Comparison of ENCODE assay signal across 28 cellular contexts in genomic region chr10:110558034-110558433, GRCh38.
"Had no signal": no experiment of that assay in that cellular context is flagged by ENCODE, and none has a peak within 500 bp of the region (broad histone marks: within the 10 kb centered on the region; RNA-seq: fewer than 3 reads in every experiment).

No MANE protein-coding gene starts in this region.

- H3K9me3 Mint-ChIP-seq: activated CD4-positive, alpha-beta memory T cell treated with anti-CD3 and anti-CD28 coated beads for 36 hours; activated CD4-positive, alpha-beta T cell treated with anti-CD3 and anti-CD28 coated beads, Interleukin-2, amount 10 ng/mL, durations not matched to agents 24 days and 14 days; activated naive CD4-positive, alpha-beta T cell treated with anti-CD3 and anti-CD28 coated beads, Interleukin-2, amount 10 ng/mL, durations not matched to agents 7 days and 5 days; activated naive CD8-positive, alpha-beta T cell treated with anti-CD3 and anti-CD28 coated beads, Interleukin-2, amount 10 ng/mL, durations not matched to agents 7 days and 5 days; naive B cell; nephron progenitor cell; T-helper 1 cell treated with Interleukin-12 subunit alpha and Interleukin-12 subunit beta and Interleukin-4 antibody, amounts not matched to agents 30 μg/mL and 1 μg/mL, for 36 hours; type B pancreatic cell had no signal

- H3K36me3 Mint-ChIP-seq: activated CD4-positive, alpha-beta memory T cell treated with anti-CD3 and anti-CD28 coated beads for 36 hours; activated naive CD4-positive, alpha-beta T cell treated with anti-CD3 and anti-CD28 coated beads, Interleukin-2, amount 10 ng/mL, durations not matched to agents 7 days and 5 days; mesothelial cell of epicardium; naive B cell; type B pancreatic cell had no signal

- H3K27me3 ChIP-seq: vagina had no signal

- H3K36me3 ChIP-seq: spleen, thoracic aorta, vagina, WERI-Rb-1 had no signal

- H2AFZ ChIP-seq: parathyroid adenoma had no signal

- H3K27ac Mint-ChIP-seq: activated CD4-positive, alpha-beta memory T cell treated with anti-CD3 and anti-CD28 coated beads for 36 hours; activated CD4-positive, alpha-beta T cell treated with anti-CD3 and anti-CD28 coated beads, Interleukin-2, amount 10 ng/mL, durations not matched to agents 24 days and 14 days; activated naive CD4-positive, alpha-beta T cell treated with anti-CD3 and anti-CD28 coated beads, Interleukin-2, amount 10 ng/mL, durations not matched to agents 7 days and 5 days; activated naive CD8-positive, alpha-beta T cell treated with anti-CD3 and anti-CD28 coated beads, Interleukin-2, amount 10 ng/mL, durations not matched to agents 7 days and 5 days; mesothelial cell of epicardium; naive B cell; nephron progenitor cell; stimulated activated naive CD8-positive, alpha-beta T cell treated with anti-CD3 and anti-CD28 coated beads, Interleukin-15, Interleukin-2, amounts not matched to agents 100 ng/mL and 50 ng/mL, for 24 hours; T-helper 1 cell treated with Interleukin-12 subunit alpha and Interleukin-12 subunit beta and Interleukin-4 antibody, amounts not matched to agents 30 μg/mL and 1 μg/mL, for 36 hours; type B pancreatic cell had no signal

- H3K4me3 ChIP-seq: spleen, thoracic aorta, vagina had no signal

- H3K9me3 ChIP-seq: spleen, thoracic aorta, vagina had no signal

- H3K9ac ChIP-seq: parathyroid adenoma had no signal

- H3K4me3 Mint-ChIP-seq: activated CD4-positive, alpha-beta memory T cell treated with anti-CD3 and anti-CD28 coated beads for 36 hours; activated CD4-positive, alpha-beta T cell treated with anti-CD3 and anti-CD28 coated beads, Interleukin-2, amount 10 ng/mL, durations not matched to agents 24 days and 14 days; activated naive CD4-positive, alpha-beta T cell treated with anti-CD3 and anti-CD28 coated beads, Interleukin-2, amount 10 ng/mL, durations not matched to agents 7 days and 5 days; activated naive CD8-positive, alpha-beta T cell treated with anti-CD3 and anti-CD28 coated beads, Interleukin-2, amount 10 ng/mL, durations not matched to agents 7 days and 5 days; mesothelial cell of epicardium; naive B cell; nephron progenitor cell; stimulated activated naive CD8-positive, alpha-beta T cell treated with anti-CD3 and anti-CD28 coated beads, Interleukin-15, Interleukin-2, amounts not matched to agents 100 ng/mL and 50 ng/mL, for 24 hours; T-helper 1 cell treated with Interleukin-12 subunit alpha and Interleukin-12 subunit beta and Interleukin-4 antibody, amounts not matched to agents 30 μg/mL and 1 μg/mL, for 36 hours; type B pancreatic cell had no signal

- DNase-seq: activated CD4-positive, alpha-beta memory T cell treated with anti-CD3 and anti-CD28 coated beads for 36 hours; activated CD4-positive, alpha-beta T cell treated with anti-CD3 and anti-CD28 coated beads, Interleukin-2, amount 10 ng/mL, durations not matched to agents 24 days and 14 days; activated CD4-positive, CD25-positive, alpha-beta regulatory T cell treated with anti-CD3 and anti-CD28 coated beads, Interleukin-2, amount 50 U/mL, for 72 hours; activated CD8-positive, alpha-beta memory T cell treated with anti-CD3 and anti-CD28 coated beads, Interleukin-2, amount 50 U/mL, for 4 hours; activated gamma-delta T cell; activated naive CD4-positive, alpha-beta T cell treated with anti-CD3 and anti-CD28 coated beads, Interleukin-2, amount 10 ng/mL, durations not matched to agents 7 days and 5 days; activated naive CD8-positive, alpha-beta T cell treated with anti-CD3 and anti-CD28 coated beads, Interleukin-2, amount 10 ng/mL, durations not matched to agents 7 days and 5 days; activated T-cell treated with anti-CD3 and anti-CD28 coated beads, Interleukin-2, amount 50 U/mL, for 1 hour; central memory CD4-positive, alpha-beta T cell; foreskin fibroblast; head of caudate nucleus; hippocampal formation; left cardiac atrium; naive B cell; nephron progenitor cell; nucleus accumbens; right cardiac atrium; T-helper 9 cell; WERI-Rb-1 had no signal

- ATAC-seq: esophagus mucosa, left cardiac atrium, right cardiac atrium had no signal

- H3K79me2 ChIP-seq: parathyroid adenoma had no signal

- H3K4me1 ChIP-seq: parathyroid adenoma, vagina had no signal

- H3K27ac ChIP-seq: parathyroid adenoma, spleen, thoracic aorta, vagina, WERI-Rb-1 had no signal
